23 cellular contexts compared by ENCODE assay signal in the genomic region with DNA sequence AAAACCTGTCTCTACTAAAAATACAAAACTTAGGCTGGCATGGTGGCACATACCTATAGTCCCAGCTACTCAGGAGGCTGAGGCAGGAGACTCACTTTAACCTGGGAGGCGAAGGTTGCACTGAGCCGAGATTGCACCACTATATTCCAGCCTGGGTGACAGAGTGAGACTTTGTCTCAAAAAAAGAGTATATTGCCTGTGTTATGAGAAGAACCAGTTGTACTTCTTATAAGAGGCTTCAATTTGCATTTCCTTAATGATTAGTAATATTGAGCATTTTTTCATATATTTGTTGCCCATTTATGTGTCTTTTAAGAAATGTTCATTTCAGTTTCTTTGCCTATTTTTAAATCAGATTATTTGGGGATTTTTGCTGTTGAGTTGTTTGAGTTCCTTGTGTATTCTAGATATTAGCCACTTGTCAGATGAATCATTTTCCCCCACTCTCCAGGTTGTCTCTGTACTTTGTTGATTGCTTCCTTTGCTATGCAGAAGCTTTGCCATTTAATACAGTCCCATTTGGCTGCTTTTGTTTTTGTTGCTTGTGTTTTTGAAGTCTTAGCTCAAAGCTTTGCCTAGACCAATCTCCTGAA.
"Had no signal": no experiment of that assay in that cellular context is flagged by ENCODE, and none has a peak within 500 bp of the region (broad histone marks: within the 10 kb centered on the region; RNA-seq: fewer than 3 reads in every experiment).

No MANE protein-coding gene starts in this region.

- H3K27ac Mint-ChIP-seq: dendritic cell treated with granulocyte-macrophage colony-stimulating factor and Interleukin-4, amounts not matched to agents 40 ng/mL and 50 ng/mL, for 4 days; effector memory CD8-positive, alpha-beta T cell; memory B cell; natural killer cell treated with Interleukin-12 subunit alpha and Interleukin-12 subunit beta and Interleukin-15 and Interleukin-18, amount 100 ng/mL, for 72 hours; neural progenitor cell; progenitor cell of endocrine pancreas; type B pancreatic cell had no signal

- ATAC-seq: effector memory CD8-positive, alpha-beta T cell; gastrocnemius medialis; lower lobe of right lung; natural killer cell treated with Interleukin-12 subunit alpha and Interleukin-12 subunit beta and Interleukin-15 and Interleukin-18, amount 100 ng/mL, for 72 hours; right cardiac atrium had no signal

- H3K4me3 ChIP-seq: esophagus muscularis mucosa, gastrocnemius medialis, left ventricle myocardium inferior, lower lobe of right lung, neural progenitor cell, ovary, suprapubic skin, thyroid gland, vagina had no signal

- H3K27me3 ChIP-seq: gastrocnemius medialis, neural progenitor cell, ovary, suprapubic skin, thyroid gland, vagina had no signal

- H3K9me3 Mint-ChIP-seq: natural killer cell treated with Interleukin-12 subunit alpha and Interleukin-12 subunit beta and Interleukin-15 and Interleukin-18, amount 100 ng/mL, for 72 hours had no signal

- H3K36me3 ChIP-seq: esophagus muscularis mucosa, gastrocnemius medialis, left ventricle myocardium inferior, lower lobe of right lung, neural progenitor cell, ovary, suprapubic skin, thyroid gland, vagina had no signal

- H3K9me3 ChIP-seq: esophagus muscularis mucosa, gastrocnemius medialis, left ventricle myocardium inferior, lower lobe of right lung, ovary, suprapubic skin, thyroid gland, vagina had no signal

- H3K4me3 Mint-ChIP-seq: dendritic cell treated with granulocyte-macrophage colony-stimulating factor and Interleukin-4, amounts not matched to agents 40 ng/mL and 50 ng/mL, for 4 days; effector memory CD8-positive, alpha-beta T cell; memory B cell; natural killer cell treated with Interleukin-12 subunit alpha and Interleukin-12 subunit beta and Interleukin-15 and Interleukin-18, amount 100 ng/mL, for 72 hours; neural progenitor cell; type B pancreatic cell had no signal

- H3K4me2 ChIP-seq: neural progenitor cell had no signal

- H3K4me1 Mint-ChIP-seq: memory B cell had no signal

- H2AFZ ChIP-seq: neural progenitor cell had no signal

- DNase-seq: effector memory CD8-positive, alpha-beta T cell; gastrocnemius medialis; islet precursor cell; left ventricle myocardium inferior; lower lobe of right lung; midbrain; nucleus accumbens; ovary; right cardiac atrium; small intestine; stimulated activated CD4-positive, alpha-beta T cell treated with anti-CD3 and anti-CD28 coated beads, Interleukin-12 subunit alpha, Interleukin-12 subunit beta, amount 100 ng/mL, for 4 hours; stimulated activated naive CD4-positive, alpha-beta T cell treated with Interleukin-2 at 50 U/mL for 16 hours; thyroid gland had no signal

- H3K27me3 Mint-ChIP-seq: dendritic cell treated with granulocyte-macrophage colony-stimulating factor and Interleukin-4, amounts not matched to agents 40 ng/mL and 50 ng/mL, for 4 days; progenitor cell of endocrine pancreas; type B pancreatic cell had no signal

- H3K9ac ChIP-seq: neural progenitor cell had no signal

- H3K27ac ChIP-seq: epithelial cell of prostate, esophagus muscularis mucosa, left ventricle myocardium inferior, lower lobe of right lung, neural progenitor cell, ovary, suprapubic skin, thyroid gland, vagina had no signal

- H3K4me1 ChIP-seq: esophagus muscularis mucosa, lower lobe of right lung, neural progenitor cell, vagina had no signal

- H3K36me3 Mint-ChIP-seq: memory B cell; natural killer cell treated with Interleukin-12 subunit alpha and Interleukin-12 subunit beta and Interleukin-15 and Interleukin-18, amount 100 ng/mL, for 72 hours; type B pancreatic cell had no signal

- FAIRE-seq: small intestine had no signal
